ENCODE assay signal across 8 cellular contexts in the genomic region with DNA sequence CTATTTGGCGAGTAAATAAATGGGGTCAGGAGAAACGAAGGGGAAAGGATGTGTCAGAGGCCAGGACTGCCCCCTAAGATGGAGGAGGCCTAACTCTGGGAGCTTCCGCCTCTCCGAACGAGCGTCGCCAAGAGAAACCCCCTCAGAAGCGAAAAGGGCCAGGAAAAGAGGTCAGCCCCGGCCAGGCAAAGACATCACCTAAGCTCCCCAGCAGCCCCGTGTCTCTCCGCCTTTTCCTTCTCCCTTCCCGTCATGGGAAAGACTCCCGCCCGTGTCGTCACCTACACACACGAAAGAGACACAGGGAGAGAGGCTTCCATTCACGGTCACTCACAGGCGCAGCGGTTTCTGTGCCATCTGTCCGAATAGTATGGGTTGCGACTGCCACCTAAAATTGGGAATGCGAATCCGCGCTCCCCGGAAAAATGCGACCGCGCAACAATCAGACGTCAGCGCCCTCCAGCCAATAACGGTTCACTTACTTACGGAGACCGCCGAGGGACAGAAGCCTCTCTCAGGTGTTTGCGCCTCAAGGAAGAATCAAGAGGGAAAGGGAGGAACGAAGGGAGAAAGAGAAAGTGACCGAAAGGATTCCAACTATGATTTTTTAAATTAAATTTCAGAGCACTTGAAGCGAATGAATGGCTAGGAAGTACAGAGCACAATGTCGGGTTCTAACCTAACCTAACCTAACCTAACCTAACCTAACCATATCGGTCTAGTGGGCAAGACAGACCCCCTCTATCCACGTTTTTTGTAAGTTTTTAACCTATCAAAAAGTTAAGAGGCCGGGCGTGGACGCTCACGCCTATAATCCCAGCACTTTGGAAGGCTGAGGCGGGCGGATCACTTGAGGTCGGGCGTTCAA. TPM values are rescaled to one million over a fixed set of nuclear protein-coding genes. Genes with fewer than 3 reads are reported as not detected.
DNase-seq lines count a peak whose midpoint lies in the region; ATAC-seq and TF ChIP-seq lines count a peak whose summit lies in the region.

A gene (minus strand): TSS at position 402 of the 868 bp plus-strand sequence. CDS start 45 bp downstream, at position 357.

- TF ChIP-seq CTCF in AG04449 (IDR thresholded peaks at IDR 0.05; ENCODE audit: insufficient read depth, low read length, missing control alignments) (no peak), left lung (IDR thresholded peaks at IDR 0.05) (no peak)

- ATAC-seq in GM18907 (IDR thresholded peaks at IDR 0.05; ENCODE audit: unreplicated experiment) (peak; percentile 79), HG03439 (IDR thresholded peaks at IDR 0.05; ENCODE audit: unreplicated experiment) (peak; percentile 55), left lung (peak; percentile 95)

- peaks cover 6 to 27% of the 10 kb centered on the region in 2 donors for H3K4me1 ChIP-seq in left lung

- H3K4me3 ChIP-seq in AG04449 (ENCODE audit: low read depth, low read length) (peak within 1 kb of the TSS; percentile 100), left lung (peak within 1 kb of the TSS; percentile 83)

- DNase-seq in AG04449 (ENCODE audit: low read depth, low spot score), result peak; percentile 42
- DNase-seq in NCI-H748 (lab: John Stamatoyannopoulos, UW; ENCODE audit: unreplicated experiment), result peak; percentile 83
- DNase-seq in activated CD4-positive, alpha-beta T cell treated with anti-CD3 and anti-CD28 coated beads, Interleukin-2, amount 50 U/mL, for 24 hours (ENCODE audit: low read depth in 1 of 2, low spot score in 1 of 2), result peak; percentile 51 to 67
- DNase-seq in dermis blood vessel endothelial cell, result peak; percentile 93
- peak; percentile 89 for DNase-seq in left lung
- peak; percentile 61 for DNase-seq in stimulated activated CD4-positive, alpha-beta T cell treated with anti-CD3 and anti-CD28 coated beads, Interleukin-2, amount 100 ng/mL, for 4 hours (ENCODE audit: low read depth)

- CTCF ChIA-PET in AG04449 (lab: Yijun Ruan, JAX), result interaction anchor here (0.7 kb wide), 1 partner anchor 32 kb away, joined by 3 read pairs; no protein-coding TSS in a partner anchor

- H3K9me3 ChIP-seq in left lung, result no peaks in the 10 kb centered on the region

- POLR2A ChIA-PET in AG04449 (lab: Yijun Ruan, JAX), result interaction anchor here (0.9 kb wide), 1 partner anchor 19 kb away, joined by 3 read pairs; no protein-coding TSS in a partner anchor

- no peaks in the 10 kb centered on the region for H3K27me3 ChIP-seq in left lung

- no peaks in the 10 kb centered on the region for H3K36me3 ChIP-seq in left lung

- intact Hi-C loops in left lung (cut with DNase I), result no loop called here

- H3K27ac ChIP-seq in left lung, result peak within 1 kb of the TSS; percentile 83

RNA-seq across cellular contexts. Expression of the gene that starts here (rescaled TPM):
- 32.5 and 37.0 TPM in 2 replicates for total RNA-seq in dermis blood vessel endothelial cell
- total RNA-seq in left lung, result 10 to 100 TPM; 17.5 to 22.4 TPM

Comparison
In these comparisons a context has a peak if more than half of its experiments do, and no peak if none do; other contexts are left out.
1. Peak in every context shown above with its lines: DNase-seq, ATAC-seq, H3K4me3 ChIP-seq and H3K27ac ChIP-seq.
2. DNase-seq: peak in every context shown above with its lines; median percentile 93 in dermis blood vessel endothelial cell; 89 in left lung; 83 in NCI-H748; 61 in stimulated activated CD4-positive, alpha-beta T cell treated with anti-CD3 and anti-CD28 coated beads, Interleukin-2, amount 100 ng/mL, for 4 hours; 59 in activated CD4-positive, alpha-beta T cell treated with anti-CD3 and anti-CD28 coated beads, Interleukin-2, amount 50 U/mL, for 24 hours; 42 in AG04449.